In genomic region chr6:74755196-74755595, GRCh38 we compare ENCODE assay signal across 25 cellular contexts.
"Had no signal": no experiment of that assay in that cellular context is flagged by ENCODE, and none has a peak within 500 bp of the region (broad histone marks: within the 10 kb centered on the region; RNA-seq: fewer than 3 reads in every experiment).

No MANE protein-coding gene starts in this region.

- H3K4me1 ChIP-seq: transverse colon, uterus had no signal

- H3K36me3 Mint-ChIP-seq: activated CD4-positive, alpha-beta memory T cell treated with anti-CD3 and anti-CD28 coated beads for 36 hours; activated naive CD8-positive, alpha-beta T cell treated with anti-CD3 and anti-CD28 coated beads for 36 hours; immature natural killer cell; stimulated activated effector memory CD8-positive, alpha-beta T cell treated with anti-CD3 and anti-CD28 coated beads, Interleukin-12 subunit alpha, Interleukin-12 subunit beta, amount 100 ng/mL, for 72 hours had no signal

- H3K27ac ChIP-seq: foreskin keratinocyte, stomach, transverse colon, uterus had no signal

- H3K36me3 ChIP-seq: stomach, transverse colon, uterus had no signal

- ATAC-seq: foreskin keratinocyte; left ventricle myocardium superior; right cardiac atrium; SK-N-SH treated with all-trans-retinoic acid at 6 μM for 48 hours; stimulated activated effector memory CD8-positive, alpha-beta T cell treated with anti-CD3 and anti-CD28 coated beads, Interleukin-12 subunit alpha, Interleukin-12 subunit beta, amount 100 ng/mL, for 72 hours had no signal

- H3K27ac Mint-ChIP-seq: activated CD4-positive, alpha-beta memory T cell treated with anti-CD3 and anti-CD28 coated beads for 36 hours; activated naive CD8-positive, alpha-beta T cell treated with anti-CD3 and anti-CD28 coated beads for 36 hours; immature natural killer cell; nephron; stimulated activated effector memory CD8-positive, alpha-beta T cell treated with anti-CD3 and anti-CD28 coated beads, Interleukin-12 subunit alpha, Interleukin-12 subunit beta, amount 100 ng/mL, for 72 hours; T-helper 2 cell treated with Interferon-gamma antibody and Interleukin-4, amounts not matched to agents 5 μg/mL and 100 μg/mL, for 36 hours had no signal

- H3K4me3 ChIP-seq: skin epidermis, stomach, transverse colon, uterus had no signal

- H3K4me3 Mint-ChIP-seq: activated CD4-positive, alpha-beta memory T cell treated with anti-CD3 and anti-CD28 coated beads for 36 hours; activated naive CD8-positive, alpha-beta T cell treated with anti-CD3 and anti-CD28 coated beads for 36 hours; immature natural killer cell; nephron; stimulated activated effector memory CD8-positive, alpha-beta T cell treated with anti-CD3 and anti-CD28 coated beads, Interleukin-12 subunit alpha, Interleukin-12 subunit beta, amount 100 ng/mL, for 72 hours; T-helper 2 cell treated with Interferon-gamma antibody and Interleukin-4, amounts not matched to agents 5 μg/mL and 100 μg/mL, for 36 hours had no signal

- H3K9me3 ChIP-seq: stomach, transverse colon, uterus had no signal

- H3K27me3 Mint-ChIP-seq: activated CD4-positive, alpha-beta memory T cell treated with anti-CD3 and anti-CD28 coated beads for 36 hours; activated naive CD8-positive, alpha-beta T cell treated with anti-CD3 and anti-CD28 coated beads for 36 hours had no signal

- H3K4me1 Mint-ChIP-seq: activated naive CD8-positive, alpha-beta T cell treated with anti-CD3 and anti-CD28 coated beads for 36 hours; immature natural killer cell; stimulated activated effector memory CD8-positive, alpha-beta T cell treated with anti-CD3 and anti-CD28 coated beads, Interleukin-12 subunit alpha, Interleukin-12 subunit beta, amount 100 ng/mL, for 72 hours had no signal

- H3K27me3 ChIP-seq: foreskin keratinocyte, stomach, transverse colon, uterus had no signal

- DNase-seq: activated CD4-positive, alpha-beta memory T cell treated with anti-CD3 and anti-CD28 coated beads for 36 hours; activated CD4-positive, alpha-beta T cell treated with anti-CD3 and anti-CD28 coated beads for 48 hours; activated CD4-positive, CD25-positive, alpha-beta regulatory T cell; activated naive CD4-positive, alpha-beta T cell treated with Interleukin-2 at 50 U/mL for 16 hours; activated naive CD8-positive, alpha-beta T cell treated with anti-CD3 and anti-CD28 coated beads for 36 hours; activated T-cell treated with anti-CD3 and anti-CD28 coated beads, Interleukin-2, amount 50 U/mL, for 48 hours; amniotic stem cell; cerebellar nuclear complex; cortex of kidney; effector CD4-positive, alpha-beta T cell; foreskin keratinocyte; immature natural killer cell; left ventricle myocardium superior; mesenchymal stem cell; occipital lobe; stimulated activated CD4-positive, alpha-beta T cell treated with anti-CD3 and anti-CD28 coated beads, Interleukin-2, amount 100 ng/mL, for 24 hours; stomach; transverse colon; uterus had no signal

- H3K9me3 Mint-ChIP-seq: nephron; T-helper 2 cell treated with Interferon-gamma antibody and Interleukin-4, amounts not matched to agents 5 μg/mL and 100 μg/mL, for 36 hours had no signal
